21 cellular contexts compared by ENCODE assay signal in genomic region chr4:165967486-165967885, GRCh38.
DNase-seq lines count a peak whose midpoint lies in the region; ATAC-seq, FAIRE-seq and TF ChIP-seq lines count a peak whose summit lies in the region.
"Had no signal": no experiment of that assay in that cellular context is flagged by ENCODE, and none has a peak within 500 bp of the region (broad histone marks: within the 10 kb centered on the region; RNA-seq: fewer than 3 reads in every experiment).

No MANE protein-coding gene starts in this region.

- TF ChIP-seq CTCF in astrocyte (IDR thresholded peaks at IDR 0.05; ENCODE audit: insufficient read depth, low read depth, low read length) = no peak
- no peak for TF ChIP-seq CTCF in foreskin keratinocyte (conservative IDR thresholded peaks at IDR 0.05)

- H3K27ac ChIP-seq in astrocyte (ENCODE audit: low read depth, low read length) = no peak overlapping the region
- H3K27ac ChIP-seq in foreskin keratinocyte = no peak overlapping the region
- H3K27ac ChIP-seq in naive thymus-derived CD4-positive, alpha-beta T cell (ENCODE audit: low read depth, low read length) = no peak overlapping the region
- H3K27ac ChIP-seq: A549 had no signal

- no peaks in the 10 kb centered on the region for H3K36me3 ChIP-seq in astrocyte (ENCODE audit: insufficient read depth, low read length)
- no peaks in the 10 kb centered on the region for H3K36me3 ChIP-seq in naive thymus-derived CD4-positive, alpha-beta T cell (ENCODE audit: control insufficient read depth in 2 of 3, insufficient read depth in 3 of 3, low read length in 3 of 3)

- CTCF ChIA-PET in naive thymus-derived CD4-positive, alpha-beta T cell (lab: Charles Lee) = no interaction called here

- intact Hi-C loops in naive thymus-derived CD4-positive, alpha-beta T cell (cut with micrococcal nuclease) = no loop called here

- H3K27me3 ChIP-seq in astrocyte (ENCODE audit: insufficient read depth, low read length) = no peaks in the 10 kb centered on the region
- no peaks in the 10 kb centered on the region for H3K27me3 ChIP-seq in foreskin keratinocyte
- H3K27me3 ChIP-seq in naive thymus-derived CD4-positive, alpha-beta T cell (ENCODE audit: control insufficient read depth in 2 of 2, insufficient read depth in 2 of 2, low read length in 2 of 2) = no peaks in the 10 kb centered on the region

- no peak for FAIRE-seq in astrocyte (lab: Jason Lieb, UNC)
- FAIRE-seq: A549, H1 had no signal

- DNase-seq in EH (ENCODE audit: low read depth) = peak; percentile 65
- peak; percentile 38 for DNase-seq in LoVo (ENCODE audit: low spot score)
- no peak for DNase-seq in astrocyte (ENCODE audit: low read depth)
- DNase-seq in foreskin keratinocyte = peak; percentile 93 to 97
- no peak for DNase-seq in naive thymus-derived CD4-positive, alpha-beta T cell
- no peak for DNase-seq in UCSD-AML1 (lab: John Stamatoyannopoulos, UW; ENCODE audit: unreplicated experiment)
- DNase-seq: Caco-2; CD4-positive, alpha-beta T cell; DMS153; Karpas-422; NCI-H1105; NCI-H1694; NCI-H2081 treated with DMSO at 0.1 percent for 48 hours; NCI-H2227 treated with DMSO at 0.1 percent for 48 hours; PC-3; RPMI8226 had no signal

- H3K4me1 Mint-ChIP-seq in astrocyte (ENCODE audit: low read depth, unreplicated experiment) = peaks cover 10% of the 10 kb centered on the region
- H3K4me1 Mint-ChIP-seq in naive thymus-derived CD4-positive, alpha-beta T cell = no peaks in the 10 kb centered on the region
- H3K4me1 Mint-ChIP-seq: IgD-negative memory B cell had no signal

- H3K9me3 ChIP-seq in astrocyte (ENCODE audit: insufficient read depth, low read depth, low read length) = no peaks in the 10 kb centered on the region
- H3K9me3 ChIP-seq in naive thymus-derived CD4-positive, alpha-beta T cell (ENCODE audit: control insufficient read depth in 2 of 3, low read length in 3 of 3) = peaks cover 0 to 3% (median 0%) of the 10 kb centered on the region in 3 experiments
- H3K9me3 ChIP-seq: A549, Caco-2 had no signal

- no peak overlapping the region for H3K4me3 ChIP-seq in astrocyte (ENCODE audit: insufficient read depth, low read depth, low read length)
- no peak overlapping the region for H3K4me3 ChIP-seq in naive thymus-derived CD4-positive, alpha-beta T cell (ENCODE audit: low read length)
- H3K4me3 ChIP-seq: A549 had no signal

- H3K4me1 ChIP-seq in astrocyte (ENCODE audit: insufficient read depth, low read length) (no peaks in the 10 kb centered on the region), foreskin keratinocyte (peaks cover 44% of the 10 kb centered on the region)
- H3K4me1 ChIP-seq in naive thymus-derived CD4-positive, alpha-beta T cell (ENCODE audit: control insufficient read depth in 2 of 2, insufficient read depth in 2 of 2, low read length in 2 of 2) = no peaks in the 10 kb centered on the region
- H3K4me1 ChIP-seq: A549, Caco-2 had no signal

- peaks cover 16% of the 10 kb centered on the region for H3K9me3 Mint-ChIP-seq in astrocyte (ENCODE audit: unreplicated experiment)
- peaks cover 0 to 19% (median 5%) of the 10 kb centered on the region in 11 donors for H3K9me3 Mint-ChIP-seq in naive thymus-derived CD4-positive, alpha-beta T cell

- peaks cover 4% of the 10 kb centered on the region for H3K36me3 Mint-ChIP-seq in astrocyte (ENCODE audit: low read depth, unreplicated experiment)
- no peaks in the 10 kb centered on the region for H3K36me3 Mint-ChIP-seq in naive thymus-derived CD4-positive, alpha-beta T cell
- H3K36me3 Mint-ChIP-seq: IgD-negative memory B cell had no signal

- no peak overlapping the region for H3K4me3 Mint-ChIP-seq in astrocyte (ENCODE audit: unreplicated experiment)
- no peak overlapping the region for H3K4me3 Mint-ChIP-seq in naive thymus-derived CD4-positive, alpha-beta T cell
- H3K4me3 Mint-ChIP-seq: CD4-positive, alpha-beta T cell; IgD-negative memory B cell had no signal

- no peak overlapping the region for H3K4me2 ChIP-seq in astrocyte (ENCODE audit: low read length)
- H3K4me2 ChIP-seq: A549 had no signal

- H3K9ac ChIP-seq in astrocyte (ENCODE audit: low read length) = no peak overlapping the region

- H3K79me2 ChIP-seq in astrocyte (ENCODE audit: insufficient read depth, low read length) = no peaks in the 10 kb centered on the region

- H2AFZ ChIP-seq in astrocyte (ENCODE audit: low read depth, low read length) = no peak overlapping the region

- H3K27me3 Mint-ChIP-seq in astrocyte (ENCODE audit: low read depth, unreplicated experiment) = no peaks in the 10 kb centered on the region
- no peaks in the 10 kb centered on the region for H3K27me3 Mint-ChIP-seq in naive thymus-derived CD4-positive, alpha-beta T cell
- H3K27me3 Mint-ChIP-seq: CD4-positive, alpha-beta T cell; IgD-negative memory B cell had no signal

- POLR2A ChIA-PET in naive thymus-derived CD4-positive, alpha-beta T cell (lab: Charles Lee) = no interaction called here

- H3K27ac Mint-ChIP-seq in astrocyte (ENCODE audit: unreplicated experiment) = peak overlapping the region; percentile 72
- no peak overlapping the region for H3K27ac Mint-ChIP-seq in naive thymus-derived CD4-positive, alpha-beta T cell
- H3K27ac Mint-ChIP-seq: CD4-positive, alpha-beta T cell; IgD-negative memory B cell had no signal

- peak; percentile 72 for ATAC-seq in foreskin keratinocyte
- no peak for ATAC-seq in naive thymus-derived CD4-positive, alpha-beta T cell
- ATAC-seq in HG03139 (IDR thresholded peaks at IDR 0.05; ENCODE audit: unreplicated experiment) = no peak
- ATAC-seq in activated CD4-positive, CD25-positive, alpha-beta regulatory T cell treated with anti-CD3 and anti-CD28 coated beads, Interleukin-2, amount 50 U/mL, for 24 hours = no peak
- ATAC-seq: A549, PC-3 had no signal

- H4K20me1 ChIP-seq in astrocyte (ENCODE audit: insufficient read depth, low read length) = no peaks in the 10 kb centered on the region

Comparison
In these comparisons a context has a peak if more than half of its experiments do, and no peak if none do; other contexts are left out.
1. DNase-seq: peak in EH (single experiment), LoVo (single experiment) and foreskin keratinocyte (2 of 2); none in astrocyte (single experiment), naive thymus-derived CD4-positive, alpha-beta T cell (0 of 9) and UCSD-AML1 (single experiment).